In genomic region chr12:126474703-126475102, GRCh38 we compare ENCODE assay signal across 2 cellular contexts.
TF ChIP-seq lines count a peak whose summit lies in the region.

No MANE protein-coding gene starts in this region.

TF ChIP-seq in HepG2, 621 proteins besides CTCF, POLR2A, EP300 and RAD21 (continued from another document):
- no peak for TF ChIP-seq ZSCAN30 (CRISPR knock-in tag; IDR thresholded peaks at IDR 0.05)
- peak; percentile 56 for TF ChIP-seq MAFF (IDR thresholded peaks at IDR 0.05; ENCODE audit: low read depth, low read length)
- no peak for TF ChIP-seq ZNF251 (CRISPR knock-in tag; IDR thresholded peaks at IDR 0.05)
- TF ChIP-seq ZNF329 (CRISPR knock-in tag; IDR thresholded peaks at IDR 0.05; ENCODE audit: low read depth), result no peak
- no peak for TF ChIP-seq ZBTB33 (CRISPR knock-in tag; IDR thresholded peaks at IDR 0.05)
- no peak for TF ChIP-seq ZNF276 (CRISPR knock-in tag; IDR thresholded peaks at IDR 0.05; ENCODE audit: low read depth)
- peak; percentile 51 for TF ChIP-seq ATF7 (IDR thresholded peaks at IDR 0.05)
- TF ChIP-seq ATF7 (CRISPR knock-in tag; IDR thresholded peaks at IDR 0.05), result no peak

TF ChIP-seq in K562, 482 proteins besides CTCF, POLR2A, EP300 and RAD21 (continued from another document):
- TF ChIP-seq PRDM10 (IDR thresholded peaks at IDR 0.05; ENCODE audit: partially characterized antibody), result no peak
- no peak for TF ChIP-seq ARNT (IDR thresholded peaks at IDR 0.05)
- no peak for TF ChIP-seq HOXB6 (CRISPR knock-in tag; IDR thresholded peaks at IDR 0.05; ENCODE audit: borderline replicate concordance)
- TF ChIP-seq ZNF511 (CRISPR knock-in tag; IDR thresholded peaks at IDR 0.05), result no peak
- TF ChIP-seq C11orf30 (IDR thresholded peaks at IDR 0.05; ENCODE audit: low read depth), result 0 out of 2 replicates have a peak, but pooled peaks have one; percentile 18
- peak; percentile 28; the same call in 1 of the 2 replicates for TF ChIP-seq NFIC (IDR thresholded peaks at IDR 0.05)
- no peak for TF ChIP-seq FOSL1 (tag; conservative IDR thresholded peaks at IDR 0.05)
- no peak for TF ChIP-seq ASH1L (IDR thresholded peaks at IDR 0.05; ENCODE audit: borderline replicate concordance, low read depth, partially characterized antibody)
- TF ChIP-seq RFX1 (IDR thresholded peaks at IDR 0.05), result no peak
- no peak for TF ChIP-seq RHOXF2B (CRISPR knock-in tag; conservative IDR thresholded peaks at IDR 0.05)
- TF ChIP-seq NEUROD1 (IDR thresholded peaks at IDR 0.05; ENCODE audit: borderline replicate concordance, low read depth, low read length, partially characterized antibody), result no peak
- TF ChIP-seq CHD1 (IDR thresholded peaks at IDR 0.05; ENCODE audit: low read length), result no peak
- TF ChIP-seq ZMIZ1 (IDR thresholded peaks at IDR 0.05; ENCODE audit: low read depth in 2 of 2, low read length in 2 of 2), result no peak
- no peak for TF ChIP-seq BMI1 (IDR thresholded peaks at IDR 0.05; ENCODE audit: low read length)
- no peak for TF ChIP-seq TAF7 (tag; IDR thresholded peaks at IDR 0.05)
- TF ChIP-seq ZBTB43 (CRISPR knock-in tag; IDR thresholded peaks at IDR 0.05), result no peak
- TF ChIP-seq SNAPC5 (CRISPR knock-in tag; IDR thresholded peaks at IDR 0.05), result no peak
- peak; percentile 41 for TF ChIP-seq MAFF (IDR thresholded peaks at IDR 0.05; ENCODE audit: low read length)
- TF ChIP-seq CHD4 (IDR thresholded peaks at IDR 0.05; ENCODE audit: insufficient read depth, insufficient replicate concordance, low read depth, low read length, poor library complexity, severe bottlenecking), result no peak
- no peak for TF ChIP-seq BDP1 (IDR thresholded peaks at IDR 0.05; ENCODE audit: insufficient read depth, insufficient read length)
- no peak for TF ChIP-seq MCM7 (IDR thresholded peaks at IDR 0.05)
- TF ChIP-seq HNRNPK (IDR thresholded peaks at IDR 0.05; ENCODE audit: low read depth, low read length, poor library complexity, severe bottlenecking), result no peak
- TF ChIP-seq SMAD3 (CRISPR knock-in tag; conservative IDR thresholded peaks at IDR 0.05), result no peak
- no peak for TF ChIP-seq SMARCC2 (IDR thresholded peaks at IDR 0.05; ENCODE audit: low read depth)
- no peak for TF ChIP-seq ZBTB12 (CRISPR knock-in tag; IDR thresholded peaks at IDR 0.05)
- peak; percentile 64 for TF ChIP-seq ZNF316 (IDR thresholded peaks at IDR 0.05)
- TF ChIP-seq CEBPG (CRISPR knock-in tag; IDR thresholded peaks at IDR 0.05), result no peak
- TF ChIP-seq CEBPG (tag; conservative IDR thresholded peaks at IDR 0.05 in 1 of 2, IDR thresholded peaks at IDR 0.05 in 1 of 2), result 0 out of 4 replicates have a peak, but pooled peaks of 1 of the 2 experiments have one; percentile 16
- TF ChIP-seq SAFB (IDR thresholded peaks at IDR 0.05; ENCODE audit: borderline replicate concordance, low read depth, low read length), result no peak
- no peak for TF ChIP-seq RBM14 (IDR thresholded peaks at IDR 0.05; ENCODE audit: borderline replicate concordance, insufficient read depth, low read depth, low read length)
- TF ChIP-seq MECOM (CRISPR knock-in tag; IDR thresholded peaks at IDR 0.05), result no peak
- no peak for TF ChIP-seq NCOA6 (IDR thresholded peaks at IDR 0.05)
- 0 out of 2 replicates have a peak, but pooled peaks have one; percentile 12 for TF ChIP-seq ATF3 (IDR thresholded peaks at IDR 0.05)
- no peak for TF ChIP-seq ATF3 (CRISPR knock-in tag; conservative IDR thresholded peaks at IDR 0.05)
- no peak for TF ChIP-seq NCOR1 (IDR thresholded peaks at IDR 0.05)
- TF ChIP-seq MAFG (tag; conservative IDR thresholded peaks at IDR 0.05), result peak; percentile 69
- no peak for TF ChIP-seq KAT2B (IDR thresholded peaks at IDR 0.05; ENCODE audit: low read depth, low read length)
- no peak for TF ChIP-seq CBFB (CRISPR knock-in tag; IDR thresholded peaks at IDR 0.05)
TF ChIP-seq in K562: peak in this region for 7.
